8 cellular contexts compared by ENCODE assay signal in the genomic region with DNA sequence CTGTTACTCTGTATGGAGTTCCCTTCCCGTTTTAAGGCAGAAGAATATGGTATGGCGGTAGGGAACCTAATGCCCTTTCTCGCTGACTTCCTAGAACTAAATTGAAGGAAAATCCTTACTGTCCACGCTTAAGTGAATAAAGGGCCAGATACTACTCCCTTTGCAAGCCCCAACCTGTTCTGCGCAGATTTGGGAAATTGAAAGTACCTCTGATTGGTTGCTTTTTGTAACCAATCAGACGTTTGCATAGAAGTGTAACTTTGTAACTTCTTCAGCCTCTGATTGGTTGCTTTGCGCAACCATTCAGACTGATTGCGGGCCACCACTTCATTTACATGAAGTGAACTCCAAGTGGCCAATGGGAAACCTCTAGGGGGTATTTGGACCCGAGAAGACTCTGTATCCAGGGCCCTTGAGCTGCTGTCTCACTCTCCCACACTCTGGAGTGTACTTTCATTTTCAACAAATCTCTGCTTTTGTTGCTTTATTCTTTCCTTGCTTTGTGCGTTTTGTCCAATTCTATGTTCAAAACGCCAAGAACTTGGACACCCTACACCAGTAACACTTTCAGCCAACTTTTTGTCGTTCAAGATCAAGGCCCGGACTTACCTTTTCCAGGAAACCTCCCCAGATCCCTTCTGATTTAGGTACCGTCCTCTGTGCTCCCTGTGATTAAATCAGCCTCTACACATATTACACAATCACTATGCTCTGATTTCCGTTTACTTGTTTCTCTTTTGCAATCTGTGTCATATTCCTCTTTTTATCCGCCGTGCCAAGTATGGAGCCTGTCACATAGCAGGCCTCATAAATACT. TPM values are rescaled to one million over a fixed set of nuclear protein-coding genes. Genes with fewer than 3 reads are reported as not detected.
A peak's percentile ranks its signal among the peaks of the same experiment; 100 is the strongest.
DNase-seq lines count a peak whose midpoint lies in the region; ATAC-seq and TF ChIP-seq lines count a peak whose summit lies in the region.

No MANE protein-coding gene starts in this region.

- H3K27me3 ChIP-seq in fibroblast of lung (ENCODE audit: control insufficient read depth, insufficient read depth, low read length) (no peaks in the 10 kb centered on the region), sigmoid colon (no peaks in the 10 kb centered on the region)

- WGBS in sigmoid colon, 2 donors: 90 to 94% methylated on average over 17 of the region's 17 CpGs

- peaks cover 4% of the 10 kb centered on the region for H3K4me1 ChIP-seq in fibroblast of lung (ENCODE audit: control insufficient read depth, extremely low read depth, insufficient read depth, low read length)
- H3K4me1 ChIP-seq in sigmoid colon: peaks cover 0 to 26% (median 16%) of the 10 kb centered on the region in 4 donors

- no peak overlapping the region for H3K27ac Mint-ChIP-seq in HFFc6

- peak overlapping the region; percentile 97 for H3K4me3 Mint-ChIP-seq in HFFc6

- H3K36me3 ChIP-seq in fibroblast of lung (ENCODE audit: control insufficient read depth, insufficient read depth, low read length) (no peaks in the 10 kb centered on the region), sigmoid colon (peaks cover 0 to 3% (median 0%) of the 10 kb centered on the region in 4 donors)

- peaks cover 46% of the 10 kb centered on the region for H3K4me1 Mint-ChIP-seq in HFFc6 (ENCODE audit: low read depth)

- TF ChIP-seq POLR2A in sigmoid colon (IDR thresholded peaks at IDR 0.05): no peak

- peak overlapping the region in 3 of 4 experiments; percentile 72 to 97 (median 95) for H3K4me3 ChIP-seq in fibroblast of lung (replicated peaks in 1 of 4; ENCODE audit: control extremely low read depth in 1 of 4, insufficient read depth in 1 of 4, low read depth in 3 of 4, low read length in 4 of 4)
- H3K4me3 ChIP-seq in sigmoid colon: peak overlapping the region in 3 of 4 donors; percentile 73 to 89 (median 82)

- no peaks in the 10 kb centered on the region for H3K9me3 Mint-ChIP-seq in HFFc6

- ATAC-seq in left colon (no peak), GM21381 (IDR thresholded peaks at IDR 0.05; ENCODE audit: unreplicated experiment) (no peak), HG02642 (IDR thresholded peaks at IDR 0.05; ENCODE audit: poor library complexity, unreplicated experiment) (no peak), HG02678 (IDR thresholded peaks at IDR 0.05; ENCODE audit: unreplicated experiment) (no peak)

- intact Hi-C loops in sigmoid colon (cut with DNase I) (no loop called here), left colon (cut with DNase I, micrococcal nuclease) (no loop called here)

- peaks cover 3% of the 10 kb centered on the region; the same call in 1 of the 2 replicates for H3K27me3 Mint-ChIP-seq in HFFc6 (ENCODE audit: insufficient read depth)

- no peak overlapping the region for H3K27ac ChIP-seq in fibroblast of lung (ENCODE audit: insufficient read depth, low read length)
- peak overlapping the region; percentile 73 to 84 (median 81) for H3K27ac ChIP-seq in sigmoid colon

- H2AFZ ChIP-seq in fibroblast of lung (ENCODE audit: low read length): peak overlapping the region; percentile 57

- DNase-seq in HFFc6: no peak
- DNase-seq in RKO (ENCODE audit: low spot score): peak; percentile 83
- no peak for DNase-seq in fibroblast of lung (ENCODE audit: low read depth in 2 of 2)
- no peak for DNase-seq in sigmoid colon
- no peak for DNase-seq in left colon

- no peak overlapping the region for H3K9ac ChIP-seq in fibroblast of lung (ENCODE audit: insufficient read depth, low read length)

- TF ChIP-seq EP300 in sigmoid colon (IDR thresholded peaks at IDR 0.05): no peak

- peaks cover 16% of the 10 kb centered on the region for H3K36me3 Mint-ChIP-seq in HFFc6 (ENCODE audit: low read depth)

- no peak overlapping the region for H3K4me2 ChIP-seq in fibroblast of lung (ENCODE audit: extremely low read depth, insufficient read depth, low read length)

- H3K9me3 ChIP-seq in fibroblast of lung (ENCODE audit: control insufficient read depth, insufficient read depth, low read depth, low read length) (no peaks in the 10 kb centered on the region), sigmoid colon (no peaks in the 10 kb centered on the region)

- no peak for TF ChIP-seq CTCF in HFFc6 (IDR thresholded peaks at IDR 0.05)
- no peak for TF ChIP-seq CTCF in fibroblast of lung (conservative IDR thresholded peaks at IDR 0.05 in 1 of 2, IDR thresholded peaks at IDR 0.05 in 1 of 2; ENCODE audit: low read depth in 1 of 2, low read length in 2 of 2)
- no peak for TF ChIP-seq CTCF in sigmoid colon (IDR thresholded peaks at IDR 0.05)

- H3K79me2 ChIP-seq in fibroblast of lung (ENCODE audit: control insufficient read depth, insufficient read depth, low read length): peaks cover 30% of the 10 kb centered on the region

- no peaks in the 10 kb centered on the region for H4K20me1 ChIP-seq in fibroblast of lung (ENCODE audit: control insufficient read depth, extremely low read depth, insufficient read depth, low read length)

RNA-seq across cellular contexts. Expression of gene TMEM33, which starts 1.0 kb away (rescaled TPM):
- 10 to 100 TPM; 48.7 to 74.4 (median 62.9) TPM for total RNA-seq in HFFc6 (2021; fragmentation: NEBNext Ultra II Directional; extraction: Animal tissue kit (Norgen Biotek cat#: 25700))
- total RNA-seq in fibroblast of lung (31.1 and 39.0 TPM in 2 replicates), sigmoid colon (10 to 100 TPM; 18.9 to 30.1 (median 23.4) TPM), left colon (10 to 100 TPM; 74.5 to 76.3 TPM)
- polyA plus RNA-seq in fibroblast of lung (39.3 and 39.9 TPM in 2 replicates), sigmoid colon (10 to 100 TPM in 1 of 3 donors, 1 to 10 TPM in 2; 9.0 to 19.5 (median 9.0) TPM)
- polyA plus RNA-seq in fibroblast of lung (2012): 25.9 and 30.5 TPM in 2 replicates
- polyA minus RNA-seq in fibroblast of lung (ENCODE audit: low replicate concordance): 64.2 and 123 TPM in 2 replicates

RNA-seq across cellular contexts. Expression of gene DCAF4L1, which starts 47.4 kb away (rescaled TPM):
- total RNA-seq in HFFc6 (2021; fragmentation: NEBNext Ultra II Directional; extraction: Animal tissue kit (Norgen Biotek cat#: 25700)): under 1 TPM in 3 of 6 experiments, not detected in 3; 0.02 to 0.06 (median 0.05) TPM
- total RNA-seq in fibroblast of lung: under 0.01 and 0.17 TPM in 2 replicates
- polyA plus RNA-seq in fibroblast of lung: 0.01 and 0.02 TPM in 2 replicates
- polyA plus RNA-seq in fibroblast of lung (2012): not detected in 2 replicates
- polyA minus RNA-seq in fibroblast of lung (ENCODE audit: low replicate concordance): not detected in 2 replicates
- 1 to 10 TPM in 1 of 4 donors, under 1 TPM in 2, not detected in 1; under 0.01 to 1.1 (median 0.14) TPM for total RNA-seq in sigmoid colon
- under 1 TPM in 1 of 3 donors, not detected in 2; 0.10 TPM for polyA plus RNA-seq in sigmoid colon
- under 1 TPM; 0.06 to 0.12 TPM for total RNA-seq in left colon

RNA-seq across cellular contexts. Expression of gene SLC30A9, which starts 56.1 kb away (rescaled TPM):
- 10 to 100 TPM; 69.9 to 73.3 (median 70.3) TPM for total RNA-seq in HFFc6 (2021; fragmentation: NEBNext Ultra II Directional; extraction: Animal tissue kit (Norgen Biotek cat#: 25700))
- total RNA-seq in fibroblast of lung: 41.9 and 56.5 TPM in 2 replicates
- 56.3 and 65.2 TPM in 2 replicates for polyA plus RNA-seq in fibroblast of lung
- 41.2 and 44.9 TPM in 2 replicates for polyA plus RNA-seq in fibroblast of lung (2012)
- polyA minus RNA-seq in fibroblast of lung (ENCODE audit: low replicate concordance): 14.3 and 16.7 TPM in 2 replicates
- 10 to 100 TPM; 31.1 to 42.4 (median 40.8) TPM for total RNA-seq in sigmoid colon
- polyA plus RNA-seq in sigmoid colon: 10 to 100 TPM; 27.2 to 43.5 (median 29.4) TPM
- total RNA-seq in left colon: 10 to 100 TPM; 69.4 to 74.5 TPM
